16 cellular contexts compared by ENCODE assay signal in the genomic region with DNA sequence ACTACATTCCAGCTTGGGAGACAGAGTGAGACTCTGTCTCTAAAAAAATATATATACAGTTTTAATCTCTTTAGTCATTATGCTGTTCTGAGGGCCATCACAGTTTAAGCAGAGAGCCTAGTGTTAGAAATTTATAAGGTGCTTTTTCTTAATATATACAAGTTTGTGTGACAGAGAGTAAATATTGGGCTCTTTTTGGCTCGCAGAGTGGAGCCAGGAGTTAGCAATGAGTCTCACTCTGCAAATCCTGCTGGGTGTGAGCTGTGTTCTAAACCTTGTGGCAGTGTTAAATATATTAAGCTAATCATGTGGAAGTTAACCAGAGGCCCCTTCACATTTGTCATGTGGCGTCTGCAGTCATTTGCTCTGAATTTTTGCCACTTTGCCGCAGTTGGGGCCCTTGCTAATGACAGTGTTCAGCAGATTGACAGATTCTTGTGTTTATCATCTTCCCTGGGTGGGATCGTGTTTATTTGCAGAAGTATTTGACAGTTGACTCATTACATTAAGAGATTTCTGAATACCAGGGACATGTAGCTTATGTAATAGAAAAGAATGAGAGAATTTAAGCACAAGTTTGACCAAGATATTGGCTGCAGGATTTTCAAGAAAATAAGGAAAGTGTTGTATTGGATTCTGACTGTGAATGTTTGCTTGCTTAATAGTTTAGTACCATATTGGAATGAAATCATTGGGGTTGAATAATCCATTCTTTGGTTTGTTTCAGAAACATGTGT.
"Had no signal": no experiment of that assay in that cellular context is flagged by ENCODE, and none has a peak within 500 bp of the region (broad histone marks: within the 10 kb centered on the region; RNA-seq: fewer than 3 reads in every experiment).

No MANE protein-coding gene starts in this region.

- ATAC-seq: activated CD4-positive, alpha-beta T cell treated with anti-CD3 and anti-CD28 coated beads for 36 hours; heart right ventricle; pancreas had no signal

- H3K4me3 ChIP-seq: dorsolateral prefrontal cortex, esophagus muscularis mucosa, heart right ventricle, left ventricle myocardium inferior, pancreas, stomach, uterus had no signal

- DNase-seq: activated CD4-positive, alpha-beta T cell treated with anti-CD3 and anti-CD28 coated beads for 36 hours; activated naive CD4-positive, alpha-beta T cell treated with Interleukin-2 at 50 U/mL for 16 hours; dorsolateral prefrontal cortex; foreskin melanocyte; heart right ventricle; kidney; left ventricle myocardium inferior; mesenchymal stem cell; pancreas; stimulated activated CD4-positive, alpha-beta T cell treated with anti-CD3 and anti-CD28 coated beads, Interleukin-15, amount 100 ng/mL, for 24 hours; stimulated activated CD4-positive, alpha-beta T cell treated with anti-CD3 and anti-CD28 coated beads, Interleukin-4, amount 100 ng/mL, for 24 hours; T-helper 1 cell; uterus had no signal

- H3K27ac ChIP-seq: left ventricle myocardium inferior, uterus, VCaP had no signal

- H3K36me3 ChIP-seq: uterus had no signal

- H3K4me1 ChIP-seq: uterus had no signal

- H3K27me3 ChIP-seq: dorsolateral prefrontal cortex, esophagus muscularis mucosa, heart right ventricle, pancreas, stomach, uterus had no signal

- H3K9me3 ChIP-seq: esophagus muscularis mucosa, heart right ventricle, left ventricle myocardium inferior, pancreas, stomach, uterus had no signal
